In the genomic region with DNA sequence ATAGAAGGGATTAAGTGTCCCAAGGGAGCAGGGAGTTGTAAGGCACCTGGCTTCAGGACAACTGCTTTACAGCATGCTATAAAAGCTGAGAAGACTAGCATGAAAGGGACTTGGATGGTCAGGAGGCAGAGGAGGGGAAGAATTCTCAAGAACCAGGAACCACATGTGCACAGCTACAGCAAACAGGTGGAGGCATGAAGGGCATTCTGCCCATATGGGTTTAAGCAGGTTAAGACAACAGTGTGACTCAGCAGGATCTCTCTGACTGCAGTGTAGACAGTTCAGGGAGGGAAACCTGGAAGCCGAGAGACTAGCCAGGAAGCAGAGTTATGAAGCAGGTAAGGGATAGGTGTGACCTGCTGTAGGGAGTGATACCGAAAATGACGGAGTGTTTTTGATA, we compare ENCODE assay signal across 25 cellular contexts.
"Had no signal": no experiment of that assay in that cellular context is flagged by ENCODE, and none has a peak within 500 bp of the region (broad histone marks: within the 10 kb centered on the region; RNA-seq: fewer than 3 reads in every experiment).

No MANE protein-coding gene starts in this region.

- H3K27me3 ChIP-seq: cardiac muscle cell, heart right ventricle, right lobe of liver, upper lobe of left lung had no signal

- DNase-seq: activated CD4-positive, alpha-beta memory T cell treated with anti-CD3 and anti-CD28 coated beads for 36 hours; activated CD4-positive, alpha-beta T cell treated with anti-CD3 and anti-CD28 coated beads for 4 hours; activated CD4-positive, CD25-positive, alpha-beta regulatory T cell; activated effector memory CD4-positive, alpha-beta T cell treated with Interleukin-2 at 50 U/mL for 16 hours; activated naive CD4-positive, alpha-beta T cell treated with anti-CD3 and anti-CD28 coated beads for 36 hours; activated naive CD8-positive, alpha-beta T cell treated with anti-CD3 and anti-CD28 coated beads, Interleukin-2, amount 10 ng/mL, durations not matched to agents 7 days and 5 days; activated T-cell treated with anti-CD3 and anti-CD28 coated beads, Interleukin-2, amount 50 U/mL, for 72 hours; amygdala; effector memory CD4-positive, alpha-beta T cell; heart right ventricle; kidney; left ventricle myocardium inferior; midbrain; posterior cingulate gyrus; right lobe of liver; stimulated activated CD4-positive, alpha-beta T cell treated with anti-CD3 and anti-CD28 coated beads, Interleukin-15, amount 100 ng/mL, for 24 hours; SW 1271; T-helper 17 cell; upper lobe of left lung had no signal

- H3K27me3 Mint-ChIP-seq: activated CD4-positive, alpha-beta memory T cell treated with anti-CD3 and anti-CD28 coated beads for 36 hours; activated naive CD8-positive, alpha-beta T cell treated with anti-CD3 and anti-CD28 coated beads, Interleukin-2, amount 10 ng/mL, durations not matched to agents 7 days and 5 days; dendritic cell treated with granulocyte-macrophage colony-stimulating factor and Interleukin-4, amounts not matched to agents 40 ng/mL and 50 ng/mL, for 4 days; stimulated activated memory B cell treated with anti-CD40 and anti-IgM and Interleukin-4, amounts not matched to agents 10 μg/mL and 1 μg/mL and 100 μg/mL, for 72 hours; T-helper 17 cell had no signal

- FAIRE-seq: kidney had no signal

- H3K9me3 ChIP-seq: heart right ventricle, left ventricle myocardium inferior, right lobe of liver, thoracic aorta, upper lobe of left lung had no signal

- ATAC-seq: activated T-cell treated with anti-CD3 and anti-CD28 coated beads, Interleukin-2, amount 50 U/mL, for 72 hours; stimulated activated memory B cell treated with anti-CD40 and anti-IgM and Interleukin-4, amounts not matched to agents 10 μg/mL and 1 μg/mL and 100 μg/mL, for 72 hours; T-helper 17 cell had no signal

- H3K4me3 Mint-ChIP-seq: activated CD4-positive, alpha-beta memory T cell treated with anti-CD3 and anti-CD28 coated beads for 36 hours; activated naive CD4-positive, alpha-beta T cell treated with anti-CD3 and anti-CD28 coated beads for 36 hours; activated naive CD8-positive, alpha-beta T cell treated with anti-CD3 and anti-CD28 coated beads, Interleukin-2, amount 10 ng/mL, durations not matched to agents 7 days and 5 days; activated T-cell treated with anti-CD3 and anti-CD28 coated beads, Interleukin-2, amount 50 U/mL, for 72 hours; dendritic cell treated with granulocyte-macrophage colony-stimulating factor and Interleukin-4, amounts not matched to agents 40 ng/mL and 50 ng/mL, for 4 days; stimulated activated memory B cell treated with anti-CD40 and anti-IgM and Interleukin-4, amounts not matched to agents 10 μg/mL and 1 μg/mL and 100 μg/mL, for 72 hours; T-helper 17 cell had no signal

- H3K4me1 Mint-ChIP-seq: activated naive CD8-positive, alpha-beta T cell treated with anti-CD3 and anti-CD28 coated beads, Interleukin-2, amount 10 ng/mL, durations not matched to agents 7 days and 5 days; stimulated activated memory B cell treated with anti-CD40 and anti-IgM and Interleukin-4, amounts not matched to agents 10 μg/mL and 1 μg/mL and 100 μg/mL, for 72 hours had no signal

- H3K4me3 ChIP-seq: cardiac muscle cell, heart right ventricle, left ventricle myocardium inferior, right lobe of liver, SK-N-MC, skin epidermis, thoracic aorta, upper lobe of left lung had no signal

- H3K27ac ChIP-seq: cardiac muscle cell, heart right ventricle, left ventricle myocardium inferior, right lobe of liver, SK-N-MC, thoracic aorta, upper lobe of left lung had no signal

- H3K27ac Mint-ChIP-seq: activated CD4-positive, alpha-beta memory T cell treated with anti-CD3 and anti-CD28 coated beads for 36 hours; activated naive CD4-positive, alpha-beta T cell treated with anti-CD3 and anti-CD28 coated beads for 36 hours; activated naive CD8-positive, alpha-beta T cell treated with anti-CD3 and anti-CD28 coated beads, Interleukin-2, amount 10 ng/mL, durations not matched to agents 7 days and 5 days; activated T-cell treated with anti-CD3 and anti-CD28 coated beads, Interleukin-2, amount 50 U/mL, for 72 hours; dendritic cell treated with granulocyte-macrophage colony-stimulating factor and Interleukin-4, amounts not matched to agents 40 ng/mL and 50 ng/mL, for 4 days; stimulated activated memory B cell treated with anti-CD40 and anti-IgM and Interleukin-4, amounts not matched to agents 10 μg/mL and 1 μg/mL and 100 μg/mL, for 72 hours; T-helper 17 cell had no signal

- H3K9me3 Mint-ChIP-seq: activated CD4-positive, alpha-beta memory T cell treated with anti-CD3 and anti-CD28 coated beads for 36 hours; activated naive CD4-positive, alpha-beta T cell treated with anti-CD3 and anti-CD28 coated beads for 36 hours; activated T-cell treated with anti-CD3 and anti-CD28 coated beads, Interleukin-2, amount 50 U/mL, for 72 hours; dendritic cell treated with granulocyte-macrophage colony-stimulating factor and Interleukin-4, amounts not matched to agents 40 ng/mL and 50 ng/mL, for 4 days; stimulated activated memory B cell treated with anti-CD40 and anti-IgM and Interleukin-4, amounts not matched to agents 10 μg/mL and 1 μg/mL and 100 μg/mL, for 72 hours had no signal

- H3K36me3 ChIP-seq: cardiac muscle cell, right lobe of liver, thoracic aorta, upper lobe of left lung had no signal

- H3K4me1 ChIP-seq: right lobe of liver, upper lobe of left lung had no signal
